1 cellular context compared by ENCODE assay signal in the genomic region with DNA sequence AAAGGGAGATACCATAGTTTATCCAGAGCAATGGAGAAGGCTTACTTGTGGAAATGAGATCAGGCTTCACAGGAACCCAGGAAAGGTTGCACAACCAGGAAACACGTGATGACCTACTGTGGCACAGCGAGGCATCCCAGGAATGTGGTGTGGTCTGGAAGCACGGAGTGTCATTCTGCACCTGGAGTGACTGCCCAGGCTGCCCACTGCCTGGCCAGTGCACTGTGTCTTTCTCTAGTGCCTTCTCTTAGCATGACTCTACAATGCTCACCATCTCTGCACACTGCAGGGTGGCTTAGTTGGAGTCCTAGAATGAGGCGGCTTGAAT.
TF ChIP-seq lines count a peak whose summit lies in the region.

No MANE protein-coding gene starts in this region.

TF ChIP-seq in HepG2, 621 proteins besides CTCF, POLR2A, EP300 and RAD21 (continues in another document):
- TF ChIP-seq SNRNP70 (IDR thresholded peaks at IDR 0.05; ENCODE audit: low read depth, low read length), result no peak
- TF ChIP-seq FOXC1 (CRISPR knock-in tag; IDR thresholded peaks at IDR 0.05; ENCODE audit: borderline replicate concordance), result no peak
- TF ChIP-seq ZNF776 (CRISPR knock-in tag; IDR thresholded peaks at IDR 0.05), result no peak
- TF ChIP-seq HOXA5 (CRISPR knock-in tag; IDR thresholded peaks at IDR 0.05), result no peak
- no peak for TF ChIP-seq ZSCAN30 (CRISPR knock-in tag; IDR thresholded peaks at IDR 0.05)
- TF ChIP-seq KDM5A (IDR thresholded peaks at IDR 0.05; ENCODE audit: borderline replicate concordance, low read length), result no peak
- TF ChIP-seq ZNF792 (CRISPR knock-in tag; IDR thresholded peaks at IDR 0.05), result peak; percentile 47; the same call in 1 of the 2 replicates
- TF ChIP-seq HNRNPK (IDR thresholded peaks at IDR 0.05; ENCODE audit: low read depth, low read length, poor library complexity, severe bottlenecking), result no peak
- no peak for TF ChIP-seq IKZF1 (IDR thresholded peaks at IDR 0.05)
- no peak for TF ChIP-seq ZNF136 (CRISPR knock-in tag; IDR thresholded peaks at IDR 0.05; ENCODE audit: low read depth)
- TF ChIP-seq NFE2 (CRISPR knock-in tag; IDR thresholded peaks at IDR 0.05), result no peak
- 0 out of 2 replicates have a peak, but pooled peaks have one; percentile 29 for TF ChIP-seq ZNF766 (CRISPR knock-in tag; IDR thresholded peaks at IDR 0.05; ENCODE audit: borderline replicate concordance)
- TF ChIP-seq ZNF562 (CRISPR knock-in tag; IDR thresholded peaks at IDR 0.05; ENCODE audit: borderline replicate concordance), result no peak
- no peak for TF ChIP-seq ZNF550 (CRISPR knock-in tag; IDR thresholded peaks at IDR 0.05; ENCODE audit: borderline replicate concordance)
- TF ChIP-seq SRSF4 (IDR thresholded peaks at IDR 0.05; ENCODE audit: low read depth, low read length, poor library complexity, severe bottlenecking), result no peak
- TF ChIP-seq, protein P1, sequence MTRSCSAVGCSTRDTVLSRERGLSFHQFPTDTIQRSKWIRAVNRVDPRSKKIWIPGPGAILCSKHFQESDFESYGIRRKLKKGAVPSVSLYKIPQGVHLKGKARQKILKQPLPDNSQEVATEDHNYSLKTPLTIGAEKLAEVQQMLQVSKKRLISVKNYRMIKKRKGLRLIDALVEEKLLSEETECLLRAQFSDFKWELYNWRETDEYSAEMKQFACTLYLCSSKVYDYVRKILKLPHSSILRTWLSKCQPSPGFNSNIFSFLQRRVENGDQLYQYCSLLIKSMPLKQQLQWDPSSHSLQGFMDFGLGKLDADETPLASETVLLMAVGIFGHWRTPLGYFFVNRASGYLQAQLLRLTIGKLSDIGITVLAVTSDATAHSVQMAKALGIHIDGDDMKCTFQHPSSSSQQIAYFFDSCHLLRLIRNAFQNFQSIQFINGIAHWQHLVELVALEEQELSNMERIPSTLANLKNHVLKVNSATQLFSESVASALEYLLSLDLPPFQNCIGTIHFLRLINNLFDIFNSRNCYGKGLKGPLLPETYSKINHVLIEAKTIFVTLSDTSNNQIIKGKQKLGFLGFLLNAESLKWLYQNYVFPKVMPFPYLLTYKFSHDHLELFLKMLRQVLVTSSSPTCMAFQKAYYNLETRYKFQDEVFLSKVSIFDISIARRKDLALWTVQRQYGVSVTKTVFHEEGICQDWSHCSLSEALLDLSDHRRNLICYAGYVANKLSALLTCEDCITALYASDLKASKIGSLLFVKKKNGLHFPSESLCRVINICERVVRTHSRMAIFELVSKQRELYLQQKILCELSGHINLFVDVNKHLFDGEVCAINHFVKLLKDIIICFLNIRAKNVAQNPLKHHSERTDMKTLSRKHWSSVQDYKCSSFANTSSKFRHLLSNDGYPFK (CRISPR knock-in tag; IDR thresholded peaks at IDR 0.05; ENCODE audit: borderline replicate concordance), result no peak
- TF ChIP-seq, protein P2, sequence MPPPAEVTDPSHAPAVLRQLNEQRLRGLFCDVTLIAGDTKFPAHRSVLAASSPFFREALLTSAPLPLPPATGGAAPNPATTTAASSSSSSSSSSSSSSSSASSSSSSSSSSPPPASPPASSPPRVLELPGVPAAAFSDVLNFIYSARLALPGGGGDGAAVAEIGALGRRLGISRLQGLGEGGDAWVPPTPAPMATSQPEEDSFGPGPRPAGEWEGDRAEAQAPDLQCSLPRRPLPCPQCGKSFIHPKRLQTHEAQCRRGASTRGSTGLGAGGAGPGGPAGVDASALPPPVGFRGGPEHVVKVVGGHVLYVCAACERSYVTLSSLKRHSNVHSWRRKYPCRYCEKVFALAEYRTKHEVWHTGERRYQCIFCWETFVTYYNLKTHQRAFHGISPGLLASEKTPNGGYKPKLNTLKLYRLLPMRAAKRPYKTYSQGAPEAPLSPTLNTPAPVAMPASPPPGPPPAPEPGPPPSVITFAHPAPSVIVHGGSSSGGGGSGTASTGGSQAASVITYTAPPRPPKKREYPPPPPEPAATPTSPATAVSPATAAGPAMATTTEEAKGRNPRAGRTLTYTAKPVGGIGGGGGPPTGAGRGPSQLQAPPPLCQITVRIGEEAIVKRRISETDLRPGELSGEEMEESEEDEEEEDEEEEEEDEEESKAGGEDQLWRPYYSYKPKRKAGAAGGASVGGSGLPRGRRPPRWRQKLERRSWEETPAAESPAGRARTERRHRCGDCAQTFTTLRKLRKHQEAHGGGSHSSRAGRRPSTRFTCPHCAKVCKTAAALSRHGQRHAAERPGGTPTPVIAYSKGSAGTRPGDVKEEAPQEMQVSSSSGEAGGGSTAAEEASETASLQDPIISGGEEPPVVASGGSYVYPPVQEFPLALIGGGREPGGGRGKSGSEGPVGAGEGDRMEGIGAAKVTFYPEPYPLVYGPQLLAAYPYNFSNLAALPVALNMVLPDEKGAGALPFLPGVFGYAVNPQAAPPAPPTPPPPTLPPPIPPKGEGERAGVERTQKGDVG (CRISPR knock-in tag; IDR thresholded peaks at IDR 0.05; ENCODE audit: borderline replicate concordance), result no peak
- TF ChIP-seq ZNF563 (CRISPR knock-in tag; IDR thresholded peaks at IDR 0.05), result no peak
- TF ChIP-seq ZNF432 (CRISPR knock-in tag; IDR thresholded peaks at IDR 0.05; ENCODE audit: borderline replicate concordance), result no peak
- TF ChIP-seq BRD4 (CRISPR knock-in tag; IDR thresholded peaks at IDR 0.05), result no peak
- no peak for TF ChIP-seq SMAD9 (CRISPR knock-in tag; IDR thresholded peaks at IDR 0.05)
- TF ChIP-seq HIVEP1 (CRISPR knock-in tag; IDR thresholded peaks at IDR 0.05), result no peak
- TF ChIP-seq, protein P3, sequence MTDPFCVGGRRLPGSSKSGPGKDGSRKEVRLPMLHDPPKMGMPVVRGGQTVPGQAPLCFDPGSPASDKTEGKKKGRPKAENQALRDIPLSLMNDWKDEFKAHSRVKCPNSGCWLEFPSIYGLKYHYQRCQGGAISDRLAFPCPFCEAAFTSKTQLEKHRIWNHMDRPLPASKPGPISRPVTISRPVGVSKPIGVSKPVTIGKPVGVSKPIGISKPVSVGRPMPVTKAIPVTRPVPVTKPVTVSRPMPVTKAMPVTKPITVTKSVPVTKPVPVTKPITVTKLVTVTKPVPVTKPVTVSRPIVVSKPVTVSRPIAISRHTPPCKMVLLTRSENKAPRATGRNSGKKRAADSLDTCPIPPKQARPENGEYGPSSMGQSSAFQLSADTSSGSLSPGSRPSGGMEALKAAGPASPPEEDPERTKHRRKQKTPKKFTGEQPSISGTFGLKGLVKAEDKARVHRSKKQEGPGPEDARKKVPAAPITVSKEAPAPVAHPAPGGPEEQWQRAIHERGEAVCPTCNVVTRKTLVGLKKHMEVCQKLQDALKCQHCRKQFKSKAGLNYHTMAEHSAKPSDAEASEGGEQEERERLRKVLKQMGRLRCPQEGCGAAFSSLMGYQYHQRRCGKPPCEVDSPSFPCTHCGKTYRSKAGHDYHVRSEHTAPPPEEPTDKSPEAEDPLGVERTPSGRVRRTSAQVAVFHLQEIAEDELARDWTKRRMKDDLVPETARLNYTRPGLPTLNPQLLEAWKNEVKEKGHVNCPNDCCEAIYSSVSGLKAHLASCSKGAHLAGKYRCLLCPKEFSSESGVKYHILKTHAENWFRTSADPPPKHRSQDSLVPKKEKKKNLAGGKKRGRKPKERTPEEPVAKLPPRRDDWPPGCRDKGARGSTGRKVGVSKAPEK (CRISPR knock-in tag; IDR thresholded peaks at IDR 0.05; ENCODE audit: borderline replicate concordance), result no peak
- TF ChIP-seq, protein P4, sequence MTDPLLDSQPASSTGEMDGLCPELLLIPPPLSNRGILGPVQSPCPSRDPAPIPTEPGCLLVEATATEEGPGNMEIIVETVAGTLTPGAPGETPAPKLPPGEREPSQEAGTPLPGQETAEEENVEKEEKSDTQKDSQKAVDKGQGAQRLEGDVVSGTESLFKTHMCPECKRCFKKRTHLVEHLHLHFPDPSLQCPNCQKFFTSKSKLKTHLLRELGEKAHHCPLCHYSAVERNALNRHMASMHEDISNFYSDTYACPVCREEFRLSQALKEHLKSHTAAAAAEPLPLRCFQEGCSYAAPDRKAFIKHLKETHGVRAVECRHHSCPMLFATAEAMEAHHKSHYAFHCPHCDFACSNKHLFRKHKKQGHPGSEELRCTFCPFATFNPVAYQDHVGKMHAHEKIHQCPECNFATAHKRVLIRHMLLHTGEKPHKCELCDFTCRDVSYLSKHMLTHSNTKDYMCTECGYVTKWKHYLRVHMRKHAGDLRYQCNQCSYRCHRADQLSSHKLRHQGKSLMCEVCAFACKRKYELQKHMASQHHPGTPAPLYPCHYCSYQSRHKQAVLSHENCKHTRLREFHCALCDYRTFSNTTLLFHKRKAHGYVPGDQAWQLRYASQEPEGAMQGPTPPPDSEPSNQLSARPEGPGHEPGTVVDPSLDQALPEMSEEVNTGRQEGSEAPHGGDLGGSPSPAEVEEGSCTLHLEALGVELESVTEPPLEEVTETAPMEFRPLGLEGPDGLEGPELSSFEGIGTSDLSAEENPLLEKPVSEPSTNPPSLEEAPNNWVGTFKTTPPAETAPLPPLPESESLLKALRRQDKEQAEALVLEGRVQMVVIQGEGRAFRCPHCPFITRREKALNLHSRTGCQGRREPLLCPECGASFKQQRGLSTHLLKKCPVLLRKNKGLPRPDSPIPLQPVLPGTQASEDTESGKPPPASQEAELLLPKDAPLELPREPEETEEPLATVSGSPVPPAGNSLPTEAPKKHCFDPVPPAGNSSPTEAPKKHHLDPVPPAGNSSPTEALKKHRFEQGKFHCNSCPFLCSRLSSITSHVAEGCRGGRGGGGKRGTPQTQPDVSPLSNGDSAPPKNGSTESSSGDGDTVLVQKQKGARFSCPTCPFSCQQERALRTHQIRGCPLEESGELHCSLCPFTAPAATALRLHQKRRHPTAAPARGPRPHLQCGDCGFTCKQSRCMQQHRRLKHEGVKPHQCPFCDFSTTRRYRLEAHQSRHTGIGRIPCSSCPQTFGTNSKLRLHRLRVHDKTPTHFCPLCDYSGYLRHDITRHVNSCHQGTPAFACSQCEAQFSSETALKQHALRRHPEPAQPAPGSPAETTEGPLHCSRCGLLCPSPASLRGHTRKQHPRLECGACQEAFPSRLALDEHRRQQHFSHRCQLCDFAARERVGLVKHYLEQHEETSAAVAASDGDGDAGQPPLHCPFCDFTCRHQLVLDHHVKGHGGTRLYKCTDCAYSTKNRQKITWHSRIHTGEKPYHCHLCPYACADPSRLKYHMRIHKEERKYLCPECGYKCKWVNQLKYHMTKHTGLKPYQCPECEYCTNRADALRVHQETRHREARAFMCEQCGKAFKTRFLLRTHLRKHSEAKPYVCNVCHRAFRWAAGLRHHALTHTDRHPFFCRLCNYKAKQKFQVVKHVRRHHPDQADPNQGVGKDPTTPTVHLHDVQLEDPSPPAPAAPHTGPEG (CRISPR knock-in tag; IDR thresholded peaks at IDR 0.05), result no peak
- no peak for TF ChIP-seq ZFAT (CRISPR knock-in tag; conservative IDR thresholded peaks at IDR 0.05)
- TF ChIP-seq ZNF441 (CRISPR knock-in tag; IDR thresholded peaks at IDR 0.05; ENCODE audit: borderline replicate concordance), result no peak
- no peak for TF ChIP-seq ZNF724P (CRISPR knock-in tag; IDR thresholded peaks at IDR 0.05; ENCODE audit: borderline replicate concordance)
- TF ChIP-seq, protein P5, sequence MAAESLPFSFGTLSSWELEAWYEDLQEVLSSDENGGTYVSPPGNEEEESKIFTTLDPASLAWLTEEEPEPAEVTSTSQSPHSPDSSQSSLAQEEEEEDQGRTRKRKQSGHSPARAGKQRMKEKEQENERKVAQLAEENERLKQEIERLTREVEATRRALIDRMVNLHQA (CRISPR knock-in tag; IDR thresholded peaks at IDR 0.05), result no peak
- TF ChIP-seq DNMT3B (CRISPR knock-in tag; conservative IDR thresholded peaks at IDR 0.05), result no peak
- TF ChIP-seq RARA (CRISPR knock-in tag; IDR thresholded peaks at IDR 0.05), result peak; percentile 69
- TF ChIP-seq, protein P6, sequence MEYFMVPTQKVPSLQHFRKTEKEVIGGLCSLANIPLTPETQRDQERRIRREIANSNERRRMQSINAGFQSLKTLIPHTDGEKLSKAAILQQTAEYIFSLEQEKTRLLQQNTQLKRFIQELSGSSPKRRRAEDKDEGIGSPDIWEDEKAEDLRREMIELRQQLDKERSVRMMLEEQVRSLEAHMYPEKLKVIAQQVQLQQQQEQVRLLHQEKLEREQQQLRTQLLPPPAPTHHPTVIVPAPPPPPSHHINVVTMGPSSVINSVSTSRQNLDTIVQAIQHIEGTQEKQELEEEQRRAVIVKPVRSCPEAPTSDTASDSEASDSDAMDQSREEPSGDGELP (IDR thresholded peaks at IDR 0.05; ENCODE audit: borderline replicate concordance, low read depth), result no peak
- no peak for TF ChIP-seq ZBTB38 (CRISPR knock-in tag; IDR thresholded peaks at IDR 0.05)
- TF ChIP-seq, protein P7, sequence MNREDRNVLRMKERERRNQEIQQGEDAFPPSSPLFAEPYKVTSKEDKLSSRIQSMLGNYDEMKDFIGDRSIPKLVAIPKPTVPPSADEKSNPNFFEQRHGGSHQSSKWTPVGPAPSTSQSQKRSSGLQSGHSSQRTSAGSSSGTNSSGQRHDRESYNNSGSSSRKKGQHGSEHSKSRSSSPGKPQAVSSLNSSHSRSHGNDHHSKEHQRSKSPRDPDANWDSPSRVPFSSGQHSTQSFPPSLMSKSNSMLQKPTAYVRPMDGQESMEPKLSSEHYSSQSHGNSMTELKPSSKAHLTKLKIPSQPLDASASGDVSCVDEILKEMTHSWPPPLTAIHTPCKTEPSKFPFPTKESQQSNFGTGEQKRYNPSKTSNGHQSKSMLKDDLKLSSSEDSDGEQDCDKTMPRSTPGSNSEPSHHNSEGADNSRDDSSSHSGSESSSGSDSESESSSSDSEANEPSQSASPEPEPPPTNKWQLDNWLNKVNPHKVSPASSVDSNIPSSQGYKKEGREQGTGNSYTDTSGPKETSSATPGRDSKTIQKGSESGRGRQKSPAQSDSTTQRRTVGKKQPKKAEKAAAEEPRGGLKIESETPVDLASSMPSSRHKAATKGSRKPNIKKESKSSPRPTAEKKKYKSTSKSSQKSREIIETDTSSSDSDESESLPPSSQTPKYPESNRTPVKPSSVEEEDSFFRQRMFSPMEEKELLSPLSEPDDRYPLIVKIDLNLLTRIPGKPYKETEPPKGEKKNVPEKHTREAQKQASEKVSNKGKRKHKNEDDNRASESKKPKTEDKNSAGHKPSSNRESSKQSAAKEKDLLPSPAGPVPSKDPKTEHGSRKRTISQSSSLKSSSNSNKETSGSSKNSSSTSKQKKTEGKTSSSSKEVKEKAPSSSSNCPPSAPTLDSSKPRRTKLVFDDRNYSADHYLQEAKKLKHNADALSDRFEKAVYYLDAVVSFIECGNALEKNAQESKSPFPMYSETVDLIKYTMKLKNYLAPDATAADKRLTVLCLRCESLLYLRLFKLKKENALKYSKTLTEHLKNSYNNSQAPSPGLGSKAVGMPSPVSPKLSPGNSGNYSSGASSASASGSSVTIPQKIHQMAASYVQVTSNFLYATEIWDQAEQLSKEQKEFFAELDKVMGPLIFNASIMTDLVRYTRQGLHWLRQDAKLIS (CRISPR knock-in tag; IDR thresholded peaks at IDR 0.05), result no peak
- TF ChIP-seq SPEN (CRISPR knock-in tag; IDR thresholded peaks at IDR 0.05; ENCODE audit: low read depth), result no peak
- no peak for TF ChIP-seq ZNF337 (CRISPR knock-in tag; IDR thresholded peaks at IDR 0.05; ENCODE audit: borderline replicate concordance, low read depth)
- TF ChIP-seq PTBP1 (IDR thresholded peaks at IDR 0.05; ENCODE audit: low read depth, low read length, poor library complexity, severe bottlenecking), result no peak
- no peak for TF ChIP-seq ZNF34 (CRISPR knock-in tag; IDR thresholded peaks at IDR 0.05; ENCODE audit: borderline replicate concordance)
- TF ChIP-seq EED (CRISPR knock-in tag; IDR thresholded peaks at IDR 0.05), result no peak
- no peak for TF ChIP-seq MTA1 (CRISPR knock-in tag; IDR thresholded peaks at IDR 0.05; ENCODE audit: borderline replicate concordance)
- peak; percentile 47; the same call in 1 of the 2 replicates for TF ChIP-seq SOX5 (CRISPR knock-in tag; IDR thresholded peaks at IDR 0.05; ENCODE audit: borderline replicate concordance)
